In the genomic region with DNA sequence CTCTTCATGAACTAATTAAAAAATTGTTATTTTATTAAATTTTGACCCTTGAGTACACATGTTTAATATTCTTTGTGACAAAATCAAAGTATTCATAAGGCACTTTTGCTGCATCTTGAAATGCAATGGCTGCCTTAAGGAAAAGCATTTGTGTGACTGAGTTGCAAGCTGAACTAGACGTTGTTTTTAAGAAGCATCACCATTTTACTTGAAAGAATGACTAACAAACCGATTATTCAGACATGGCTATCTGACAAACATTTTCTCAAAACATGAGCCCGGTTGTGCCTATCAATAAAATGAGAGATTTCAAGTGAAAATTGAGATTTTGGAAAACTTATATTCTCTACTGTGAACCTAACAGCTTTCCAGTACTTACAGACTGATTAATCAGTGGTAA, we compare ENCODE assay signal across 18 cellular contexts. TPM values are rescaled to one million over a fixed set of nuclear protein-coding genes. Genes with fewer than 3 reads are reported as not detected.
DNase-seq lines count a peak whose midpoint lies in the region; ATAC-seq and TF ChIP-seq lines count a peak whose summit lies in the region.
"Had no signal": no experiment of that assay in that cellular context is flagged by ENCODE, and none has a peak within 500 bp of the region (broad histone marks: within the 10 kb centered on the region; RNA-seq: fewer than 3 reads in every experiment).

No MANE protein-coding gene starts in this region.

- H3K4me3 ChIP-seq in breast epithelium (no peak overlapping the region), Panc1 (ENCODE audit: low read depth in 2 of 2, low read length in 2 of 2) (no peak overlapping the region)
- no peak overlapping the region for H3K4me3 ChIP-seq in CD4-positive, alpha-beta memory T cell (ENCODE audit: low read length in 2 of 2)
- H3K4me3 ChIP-seq: BLaER1, mucosa of descending colon, thyroid gland had no signal

- H3K9me3 Mint-ChIP-seq in MCF 10A (ENCODE audit: unreplicated experiment) = no peaks in the 10 kb centered on the region
- H3K9me3 Mint-ChIP-seq in type B pancreatic cell = no peaks in the 10 kb centered on the region
- peaks cover 0 to 1% (median 0%) of the 10 kb centered on the region in 8 donors for H3K9me3 Mint-ChIP-seq in CD4-positive, alpha-beta memory T cell
- H3K9me3 Mint-ChIP-seq: central memory CD8-positive, alpha-beta T cell; IgD-negative memory B cell had no signal

- ATAC-seq in Panc1 (no peak), GM21381 (IDR thresholded peaks at IDR 0.05; ENCODE audit: unreplicated experiment) (no peak)
- ATAC-seq: mucosa of descending colon had no signal

- H3K36me3 Mint-ChIP-seq in MCF 10A (ENCODE audit: insufficient read depth, unreplicated experiment) (peaks cover 33% of the 10 kb centered on the region), type B pancreatic cell (peaks cover 17% of the 10 kb centered on the region)
- peaks cover 28 to 30% of the 10 kb centered on the region in 2 donors for H3K36me3 Mint-ChIP-seq in CD4-positive, alpha-beta memory T cell

- H3K27ac Mint-ChIP-seq in MCF 10A (ENCODE audit: low read depth, unreplicated experiment) (no peak overlapping the region), type B pancreatic cell (no peak overlapping the region)
- H3K27ac Mint-ChIP-seq in CD4-positive, alpha-beta memory T cell = no peak overlapping the region

- POLR2A ChIA-PET in MCF 10A (lab: Yijun Ruan, JAX) = no interaction called here
- POLR2A ChIA-PET in Panc1 (lab: Charles Lee) = no interaction called here
- POLR2A ChIA-PET in CD4-positive, alpha-beta memory T cell (lab: Charles Lee; ENCODE audit: partially characterized antibody) = no interaction called here

- no peak overlapping the region for H3K27ac ChIP-seq in breast epithelium
- H3K27ac ChIP-seq in Panc1 (ENCODE audit: low read length) = peak overlapping the region; percentile 29; the same call in 1 of the 2 replicates
- H3K27ac ChIP-seq in CD4-positive, alpha-beta memory T cell (ENCODE audit: low read depth, low read length) = no peak overlapping the region
- H3K27ac ChIP-seq: BLaER1, thyroid gland had no signal

- H3K36me3 ChIP-seq in breast epithelium (peaks cover 3% of the 10 kb centered on the region), Panc1 (ENCODE audit: control insufficient read depth, insufficient read depth, low read length) (peaks cover 10% of the 10 kb centered on the region)
- H3K36me3 ChIP-seq in CD4-positive, alpha-beta memory T cell (ENCODE audit: insufficient read depth, low read length) = peaks cover 6% of the 10 kb centered on the region

- H3K4me3 Mint-ChIP-seq in MCF 10A (ENCODE audit: unreplicated experiment) = peak overlapping the region; percentile 73
- peak overlapping the region; percentile 62 for H3K4me3 Mint-ChIP-seq in type B pancreatic cell
- H3K4me3 Mint-ChIP-seq in CD4-positive, alpha-beta memory T cell = peak overlapping the region in 4 of 8 donors; percentile 15 to 52 (median 36)
- H3K4me3 Mint-ChIP-seq: central memory CD8-positive, alpha-beta T cell had no signal

- H3K4me1 ChIP-seq in breast epithelium (no peaks in the 10 kb centered on the region), Panc1 (ENCODE audit: control insufficient read depth, insufficient read depth, low read length) (peaks cover 8% of the 10 kb centered on the region)
- H3K4me1 ChIP-seq in CD4-positive, alpha-beta memory T cell (ENCODE audit: insufficient read depth, low read length) = peaks cover 32% of the 10 kb centered on the region

- in situ Hi-C loops in Panc1 (cut with HindIII; ENCODE audit: low pct_unique_long_range_greater_than_20kb, low sequenced_read_pairs) = no loop called here

- DNase-seq in MCF 10A (ENCODE audit: unreplicated experiment) (peak; percentile 9), breast epithelium (ENCODE audit: low spot score in 2 of 2) (no peak), Panc1 (ENCODE audit: low read depth, low spot score) (no peak), fibroblast of peridontal ligament (ENCODE audit: extremely low read depth) (peak; percentile 15), type B pancreatic cell (ENCODE audit: extremely low spot score, unreplicated experiment) (no peak), SIG-M5 treated with dmso at 0.1 percent for 504 hours (lab: John Stamatoyannopoulos, UW; ENCODE audit: unreplicated experiment) (no peak)
- no peak for DNase-seq in CD4-positive, alpha-beta memory T cell
- DNase-seq: activated CD4-positive, alpha-beta T cell treated with anti-CD3 and anti-CD28 coated beads for 1 hour; activated effector memory CD4-positive, alpha-beta T cell treated with Interleukin-2 at 50 U/mL for 16 hours; GOT3; mucosa of descending colon; NCI-H1417; NCI-H446 treated with DMSO at 0.1 percent for 48 hours; thyroid gland had no signal

- TF ChIP-seq CTCF in MCF 10A (IDR thresholded peaks at IDR 0.05; ENCODE audit: unreplicated experiment) (no peak), breast epithelium (IDR thresholded peaks at IDR 0.05) (no peak), Panc1 (IDR thresholded peaks at IDR 0.05) (no peak), type B pancreatic cell (conservative IDR thresholded peaks at IDR 0.05) (no peak)

- H3K27me3 Mint-ChIP-seq in MCF 10A (ENCODE audit: insufficient read depth, unreplicated experiment) = no peaks in the 10 kb centered on the region
- H3K27me3 Mint-ChIP-seq in type B pancreatic cell = no peaks in the 10 kb centered on the region
- no peaks in the 10 kb centered on the region for H3K27me3 Mint-ChIP-seq in CD4-positive, alpha-beta memory T cell
- H3K27me3 Mint-ChIP-seq: central memory CD8-positive, alpha-beta T cell; IgD-negative memory B cell had no signal

- no peaks in the 10 kb centered on the region for H3K27me3 ChIP-seq in breast epithelium
- no peaks in the 10 kb centered on the region for H3K27me3 ChIP-seq in Panc1 (ENCODE audit: control insufficient read depth, insufficient read depth, low read length)
- H3K27me3 ChIP-seq in CD4-positive, alpha-beta memory T cell (ENCODE audit: insufficient read depth, low read length) = no peaks in the 10 kb centered on the region
- H3K27me3 ChIP-seq: BLaER1, thyroid gland had no signal

- CTCF ChIA-PET in MCF 10A (lab: Yijun Ruan, JAX) (interaction anchor here (0.6 to 1.0 kb wide), 2 partner anchors 9 to 243 kb away, joined by 3 to 4 read pairs; no protein-coding TSS in a partner anchor), Panc1 (lab: Charles Lee) (no interaction called here)
- CTCF ChIA-PET in CD4-positive, alpha-beta memory T cell (lab: Charles Lee; ENCODE audit: partially characterized antibody) = interaction anchor here (0.6 kb wide), 1 partner anchor 43 kb away, joined by 3 read pairs; no protein-coding TSS in a partner anchor

- intact Hi-C loops in MCF 10A (cut with micrococcal nuclease) = no loop called here
- intact Hi-C loops in breast epithelium (cut with DNase I; ENCODE audit: low total_unique reads) = no loop called here
- intact Hi-C loops in Panc1 (cut with micrococcal nuclease; ENCODE audit: unreplicated experiment) = no loop called here
- intact Hi-C loops in CD4-positive, alpha-beta memory T cell (cut with micrococcal nuclease) = no loop called here

- H3K4me1 Mint-ChIP-seq in MCF 10A (ENCODE audit: insufficient read depth, unreplicated experiment) (peaks cover 21% of the 10 kb centered on the region), type B pancreatic cell (ENCODE audit: unreplicated experiment) (peaks cover 20% of the 10 kb centered on the region)
- peaks cover 23 to 33% (median 30%) of the 10 kb centered on the region in 4 donors for H3K4me1 Mint-ChIP-seq in CD4-positive, alpha-beta memory T cell

- H3K9me3 ChIP-seq in breast epithelium (no peaks in the 10 kb centered on the region), Panc1 (ENCODE audit: control insufficient read depth, insufficient read depth, low read depth, low read length) (no peaks in the 10 kb centered on the region)
- H3K9me3 ChIP-seq in CD4-positive, alpha-beta memory T cell (ENCODE audit: control insufficient read depth in 1 of 2, low read length in 2 of 2) = no peaks in the 10 kb centered on the region
- H3K9me3 ChIP-seq: mucosa of descending colon, thyroid gland had no signal

- TF ChIP-seq POLR2A in breast epithelium (IDR thresholded peaks at IDR 0.05) = no peak

- no TSS peak for BruUV-seq in MCF 10A (replicated peaks; lab: Mats Ljungman, UMichigan)
- no TSS peak for BruUV-seq in Panc1 (replicated peaks; lab: Mats Ljungman, UMichigan)

RNA-seq across cellular contexts. Expression of a gene that starts 2.8 kb away (rescaled TPM):
- total RNA-seq in MCF 10A (2022) = 38.5 and 41.3 TPM in 2 replicates
- 10 to 100 TPM; 26.7 to 36.1 (median 31.5) TPM for total RNA-seq in breast epithelium
- total RNA-seq in Panc1 (2021; ENCODE audit: unreplicated experiment) = 26.3 TPM
- 9.5 TPM for polyA plus RNA-seq in Panc1 (2012; ENCODE audit: insufficient read length)
- total RNA-seq in type B pancreatic cell (ENCODE audit: low replicate concordance) = 19.8 and 22.1 TPM in 2 replicates
- 10 to 100 TPM; 22.9 to 25.9 TPM for total RNA-seq in CD4-positive, alpha-beta memory T cell
- 10 to 100 TPM; 28.7 to 31.2 TPM for polyA plus RNA-seq in CD4-positive, alpha-beta memory T cell

Comparison
In these comparisons a context has a peak if more than half of its experiments do, and no peak if none do; other contexts are left out.
1. DNase-seq: peak in MCF 10A (single experiment) and fibroblast of peridontal ligament (single experiment); none in breast epithelium (0 of 2), Panc1 (single experiment), type B pancreatic cell (single experiment), CD4-positive, alpha-beta memory T cell (0 of 5) and SIG-M5 treated with dmso at 0.1 percent for 504 hours (single experiment).